24 cellular contexts compared by ENCODE assay signal in genomic region chr1:60822252-60822651, GRCh38.
DNase-seq lines count a peak whose midpoint lies in the region; ATAC-seq, FAIRE-seq and TF ChIP-seq lines count a peak whose summit lies in the region.
"Had no signal": no experiment of that assay in that cellular context is flagged by ENCODE, and none has a peak within 500 bp of the region (broad histone marks: within the 10 kb centered on the region; RNA-seq: fewer than 3 reads in every experiment).

No MANE protein-coding gene starts in this region.

- TF ChIP-seq CTCF in HepG2 (CRISPR knock-in tag; IDR thresholded peaks at IDR 0.05) (no peak), right lobe of liver (IDR thresholded peaks at IDR 0.05) (no peak), RWPE2 (IDR thresholded peaks at IDR 0.05; ENCODE audit: poor library complexity, severe bottlenecking) (no peak), bronchial epithelial cell (IDR thresholded peaks at IDR 0.05; ENCODE audit: insufficient read depth, low read length, severe bottlenecking) (no peak), CD14-positive monocyte (IDR thresholded peaks at IDR 0.05) (no peak), nephron progenitor cell (IDR thresholded peaks at IDR 0.05) (no peak)

- no peaks in the 10 kb centered on the region for H3K9me3 ChIP-seq in HepG2 (ENCODE audit: low read length)
- H3K9me3 ChIP-seq in right lobe of liver: no peaks in the 10 kb centered on the region
- H3K9me3 ChIP-seq in RWPE2 (ENCODE audit: severe bottlenecking): no peaks in the 10 kb centered on the region
- H3K9me3 ChIP-seq: BE2C had no signal

- no peak overlapping the region for H2AFZ ChIP-seq in HepG2 (ENCODE audit: low read length)
- H2AFZ ChIP-seq: GM23248 had no signal

- intact Hi-C loops in HepG2 (cut with micrococcal nuclease; ENCODE audit: unreplicated experiment): no loop called here
- intact Hi-C loops in right lobe of liver (cut with DNase I): no loop called here
- intact Hi-C loops in CD14-positive monocyte (cut with micrococcal nuclease): no loop called here

- H3K4me3 ChIP-seq in HepG2 (replicated peaks in 1 of 3; ENCODE audit: insufficient read depth in 1 of 3, low read depth in 2 of 3, low read length in 3 of 3) (no peak overlapping the region), right lobe of liver (no peak overlapping the region), RWPE2 (ENCODE audit: severe bottlenecking) (no peak overlapping the region), bronchial epithelial cell (ENCODE audit: low read depth, low read length) (no peak overlapping the region)
- H3K4me3 ChIP-seq: BLaER1 treated with 17β-estradiol and CSF1 and Interleukin-3, amounts not matched to agents 10 nM and 100 nM; GM23248 had no signal

- H3K27ac Mint-ChIP-seq in CD14-positive monocyte: no peak overlapping the region
- H3K27ac Mint-ChIP-seq in nephron progenitor cell: no peak overlapping the region
- H3K27ac Mint-ChIP-seq: CD4-positive, alpha-beta memory T cell; H9 had no signal

- H3K36me3 ChIP-seq in HepG2 (replicated peaks in 1 of 2; ENCODE audit: control insufficient read depth in 1 of 2, insufficient read depth in 2 of 2, low read length in 2 of 2) (no peaks in the 10 kb centered on the region), right lobe of liver (no peaks in the 10 kb centered on the region), RWPE2 (ENCODE audit: low read depth) (no peaks in the 10 kb centered on the region), bronchial epithelial cell (ENCODE audit: control insufficient read depth, insufficient read depth, low read length) (no peaks in the 10 kb centered on the region)
- H3K36me3 ChIP-seq: BE2C; BLaER1 treated with 17β-estradiol and CSF1 and Interleukin-3, amounts not matched to agents 10 nM and 100 nM had no signal

- WGBS in HepG2 (ENCODE audit: low lambda C conversion rate): 3% methylated on average over 1 of the region's 1 CpG
- 75% methylated on average over 1 of the region's 1 CpG for WGBS in right lobe of liver (ENCODE audit: insufficient coverage, low coverage, low lambda C conversion rate, missing lambda C conversion rate)

- H3K4me1 Mint-ChIP-seq in CD14-positive monocyte (no peaks in the 10 kb centered on the region), nephron progenitor cell (no peaks in the 10 kb centered on the region)
- H3K4me1 Mint-ChIP-seq: CD4-positive, alpha-beta memory T cell; H9 had no signal

- DNase-seq in HepG2 (ENCODE audit: low spot score) (no peak), right lobe of liver (no peak), RWPE2 (ENCODE audit: low spot score) (no peak), bronchial epithelial cell (ENCODE audit: low read depth) (peak; percentile 9), CD14-positive monocyte (ENCODE audit: low spot score) (no peak), nephron progenitor cell (no peak), HuH-7 (ENCODE audit: low spot score) (no peak), DMS153 treated with DMSO at 0.1 percent for 48 hours (lab: John Stamatoyannopoulos, UW; ENCODE audit: unreplicated experiment) (no peak)
- DNase-seq: ACHN; AML-193; BE2C; Calu3; CD4-positive, alpha-beta memory T cell; COR-L47; DND-41; GM23248; H9 had no signal

- FAIRE-seq in HepG2 (lab: Jason Lieb, UNC): no peak
- no peak for FAIRE-seq in bronchial epithelial cell (lab: Jason Lieb, UNC)
- FAIRE-seq: A204.1, G401.6, GM12892, GM19239 had no signal

- no peak overlapping the region for H3K4me3 Mint-ChIP-seq in CD14-positive monocyte
- no peak overlapping the region for H3K4me3 Mint-ChIP-seq in nephron progenitor cell
- H3K4me3 Mint-ChIP-seq: CD4-positive, alpha-beta memory T cell; H9 had no signal

- H3K9me3 Mint-ChIP-seq in CD14-positive monocyte: peaks cover 0 to 4% (median 0%) of the 10 kb centered on the region in 7 donors
- peaks cover 7% of the 10 kb centered on the region for H3K9me3 Mint-ChIP-seq in nephron progenitor cell
- H3K9me3 Mint-ChIP-seq: H9 had no signal

- BruUV-seq in HepG2 (replicated peaks; lab: Mats Ljungman, UMichigan): no TSS peak

- H3K4me2 ChIP-seq in HepG2 (ENCODE audit: low read depth, low read length): no peak overlapping the region
- H3K4me2 ChIP-seq: BLaER1 treated with 17β-estradiol and CSF1 and Interleukin-3, amounts not matched to agents 10 nM and 100 nM had no signal

- no peaks in the 10 kb centered on the region for H3K79me2 ChIP-seq in HepG2 (ENCODE audit: insufficient read depth, low read length)

- no peak for TF ChIP-seq RAD21 in HepG2 (CRISPR knock-in tag; IDR thresholded peaks at IDR 0.05)

- TF ChIP-seq POLR2A in HepG2 (IDR thresholded peaks at IDR 0.05; ENCODE audit: insufficient read depth in 1 of 2, low read depth in 2 of 2, low read length in 2 of 2) (no peak), right lobe of liver (IDR thresholded peaks at IDR 0.05) (no peak)

- no peaks in the 10 kb centered on the region for H3K4me1 ChIP-seq in HepG2 (ENCODE audit: insufficient read depth, low read length)
- H3K4me1 ChIP-seq in right lobe of liver: no peaks in the 10 kb centered on the region
- H3K4me1 ChIP-seq in RWPE2 (ENCODE audit: insufficient read depth, poor library complexity, severe bottlenecking): no peaks in the 10 kb centered on the region
- H3K4me1 ChIP-seq: BE2C; BLaER1 treated with 17β-estradiol and CSF1 and Interleukin-3, amounts not matched to agents 10 nM and 100 nM had no signal

- POLR2A ChIA-PET in HepG2 (lab: Yijun Ruan, JAX): no interaction called here

- ATAC-seq in HepG2: no peak
- no peak for ATAC-seq in right lobe of liver
- ATAC-seq in RWPE2 (ENCODE audit: low read depth): peak; percentile 42; the same call in 2 of the 3 replicates
- ATAC-seq: HCT116 had no signal

- CTCF ChIA-PET in HepG2 (lab: Yijun Ruan, JAX; ENCODE audit: low intra/inter-chr PET ratio, low total read pairs): no interaction called here

- no peaks in the 10 kb centered on the region for H3K36me3 Mint-ChIP-seq in CD14-positive monocyte
- no peaks in the 10 kb centered on the region for H3K36me3 Mint-ChIP-seq in nephron progenitor cell (ENCODE audit: low read depth)
- H3K36me3 Mint-ChIP-seq: CD4-positive, alpha-beta memory T cell had no signal

- in situ Hi-C loops in HepG2 (cut with HindIII; ENCODE audit: extremely low pct_ligation_motif_present, low pct_unique_long_range_greater_than_20kb): no loop called here

- no peaks in the 10 kb centered on the region for H3K27me3 ChIP-seq in HepG2 (ENCODE audit: control insufficient read depth in 1 of 2, insufficient read depth in 2 of 2, low read length in 2 of 2)
- H3K27me3 ChIP-seq in right lobe of liver: no peaks in the 10 kb centered on the region
- H3K27me3 ChIP-seq in RWPE2 (ENCODE audit: insufficient read depth, poor library complexity, severe bottlenecking): no peaks in the 10 kb centered on the region
- no peaks in the 10 kb centered on the region for H3K27me3 ChIP-seq in bronchial epithelial cell (ENCODE audit: control insufficient read depth, insufficient read depth, low read length)
- H3K27me3 ChIP-seq: BE2C; BLaER1 treated with 17β-estradiol and CSF1 and Interleukin-3, amounts not matched to agents 10 nM and 100 nM had no signal

- H3K27me3 Mint-ChIP-seq in CD14-positive monocyte (ENCODE audit: low read depth in 3 of 3) (peaks cover 0 to 4% (median 2%) of the 10 kb centered on the region in 3 donors), nephron progenitor cell (ENCODE audit: low read depth, poor library complexity) (peaks cover 3% of the 10 kb centered on the region)

- H3K9ac ChIP-seq in HepG2 (ENCODE audit: insufficient read depth, low read depth, low read length): no peak overlapping the region
- H3K9ac ChIP-seq: BLaER1 treated with 17β-estradiol and CSF1 and Interleukin-3, amounts not matched to agents 10 nM and 100 nM; GM23248 had no signal

- H4K20me1 ChIP-seq in HepG2 (ENCODE audit: insufficient read depth, low read length): no peaks in the 10 kb centered on the region
- H4K20me1 ChIP-seq: BLaER1 treated with 17β-estradiol and CSF1 and Interleukin-3, amounts not matched to agents 10 nM and 100 nM had no signal

- no peak for TF ChIP-seq EP300 in HepG2 (IDR thresholded peaks at IDR 0.05; ENCODE audit: low read depth in 2 of 2, low read length in 2 of 2)
- TF ChIP-seq EP300 in HepG2 (CRISPR knock-in tag; IDR thresholded peaks at IDR 0.05; ENCODE audit: borderline replicate concordance): no peak

- H3K27ac ChIP-seq in HepG2 (ENCODE audit: extremely low read length, insufficient read depth, low read length) (no peak overlapping the region), right lobe of liver (no peak overlapping the region), RWPE2 (ENCODE audit: poor library complexity, severe bottlenecking) (no peak overlapping the region)
- H3K27ac ChIP-seq: 22Rv1; BLaER1 treated with 17β-estradiol and CSF1 and Interleukin-3, amounts not matched to agents 10 nM and 100 nM; GM23248 had no signal

TF ChIP-seq in HepG2, 621 proteins besides CTCF, POLR2A, EP300 and RAD21 (continues in another document):
- TF ChIP-seq MAFF (IDR thresholded peaks at IDR 0.05; ENCODE audit: low read depth, low read length) (peak; percentile 91), ZNF180 (CRISPR knock-in tag; IDR thresholded peaks at IDR 0.05; ENCODE audit: borderline replicate concordance, low read depth) (no peak), MAX (IDR thresholded peaks at IDR 0.05) (no peak)
